In genomic region chr14:59281613-59282012, GRCh38 we compare ENCODE assay signal across 15 cellular contexts.
DNase-seq lines count a peak whose midpoint lies in the region; ATAC-seq and TF ChIP-seq lines count a peak whose summit lies in the region.
"Had no signal": no experiment of that assay in that cellular context is flagged by ENCODE, and none has a peak within 500 bp of the region (broad histone marks: within the 10 kb centered on the region; RNA-seq: fewer than 3 reads in every experiment).

No MANE protein-coding gene starts in this region.

- no peaks in the 10 kb centered on the region for H3K27me3 ChIP-seq in endodermal cell (ENCODE audit: control insufficient read depth, insufficient read depth, low read length, poor library complexity, severe bottlenecking)
- H3K27me3 ChIP-seq: cardiac muscle cell had no signal

- no peak overlapping the region for H3K4me3 Mint-ChIP-seq in endodermal cell
- H3K4me3 Mint-ChIP-seq in activated CD4-positive, alpha-beta T cell treated with anti-CD3 and anti-CD28 coated beads for 36 hours: no peak overlapping the region
- no peak overlapping the region for H3K4me3 Mint-ChIP-seq in activated T-cell treated with anti-CD3 and anti-CD28 coated beads, Interleukin-2, amount 50 U/mL, for 72 hours
- H3K4me3 Mint-ChIP-seq: stimulated activated effector memory CD8-positive, alpha-beta T cell treated with anti-CD3 and anti-CD28 coated beads, Interleukin-12 subunit alpha, Interleukin-12 subunit beta, amount 100 ng/mL, for 72 hours; T-helper 17 cell had no signal

- CTCF ChIA-PET in activated CD4-positive, alpha-beta T cell treated with anti-CD3 and anti-CD28 coated beads for 36 hours (lab: Charles Lee): interaction anchor here (0.6 kb wide), 1 partner anchor 23 kb away, joined by 3 read pairs; no protein-coding TSS in a partner anchor

- H3K4me1 ChIP-seq in endodermal cell (ENCODE audit: control insufficient read depth, insufficient read depth, low read length): peaks cover 15% of the 10 kb centered on the region

- ATAC-seq in activated CD4-positive, alpha-beta T cell treated with anti-CD3 and anti-CD28 coated beads for 36 hours: no peak
- ATAC-seq in activated T-cell treated with anti-CD3 and anti-CD28 coated beads, Interleukin-2, amount 50 U/mL, for 72 hours (replicated peaks in 1 of 2): no peak
- ATAC-seq in HG03045 (IDR thresholded peaks at IDR 0.05; ENCODE audit: unreplicated experiment): no peak
- ATAC-seq: stimulated activated effector memory CD8-positive, alpha-beta T cell treated with anti-CD3 and anti-CD28 coated beads, Interleukin-12 subunit alpha, Interleukin-12 subunit beta, amount 100 ng/mL, for 72 hours; T-helper 17 cell had no signal

- peaks cover 20% of the 10 kb centered on the region for H3K9me3 Mint-ChIP-seq in endodermal cell
- H3K9me3 Mint-ChIP-seq in activated CD4-positive, alpha-beta T cell treated with anti-CD3 and anti-CD28 coated beads for 36 hours (ENCODE audit: low read depth): peaks cover 10% of the 10 kb centered on the region
- peaks cover 11% of the 10 kb centered on the region in 2 donors for H3K9me3 Mint-ChIP-seq in activated T-cell treated with anti-CD3 and anti-CD28 coated beads, Interleukin-2, amount 50 U/mL, for 72 hours

- DNase-seq in AG20443 (ENCODE audit: low spot score) (peak; percentile 25), M059J (ENCODE audit: low read depth) (peak; percentile 57), endodermal cell (no peak), kidney tubule cell (ENCODE audit: low spot score) (peak; percentile 50)
- no peak for DNase-seq in activated CD4-positive, alpha-beta T cell treated with anti-CD3 and anti-CD28 coated beads for 36 hours
- DNase-seq in activated T-cell treated with anti-CD3 and anti-CD28 coated beads, Interleukin-2, amount 50 U/mL, for 72 hours: no peak
- no peak for DNase-seq in activated CD4-positive, CD25-positive, alpha-beta regulatory T cell treated with anti-CD3 and anti-CD28 coated beads, Interleukin-2, amount 50 U/mL, for 72 hours
- DNase-seq: activated CD4-positive, alpha-beta T cell treated with anti-CD3 and anti-CD28 coated beads, Interleukin-2, amount 50 U/mL, for 48 hours; Kasumi-1; stimulated activated CD4-positive, alpha-beta T cell treated with anti-CD3 and anti-CD28 coated beads, Interleukin-2, amount 100 ng/mL, for 48 hours; T-helper 17 cell had no signal

- H3K36me3 ChIP-seq in endodermal cell (ENCODE audit: control insufficient read depth, insufficient read depth, low read length): peaks cover 52% of the 10 kb centered on the region
- H3K36me3 ChIP-seq: cardiac muscle cell had no signal

- peaks cover 34% of the 10 kb centered on the region for H3K36me3 Mint-ChIP-seq in endodermal cell (ENCODE audit: low read depth)
- H3K36me3 Mint-ChIP-seq in activated CD4-positive, alpha-beta T cell treated with anti-CD3 and anti-CD28 coated beads for 36 hours (ENCODE audit: low read depth): peaks cover 16% of the 10 kb centered on the region
- H3K36me3 Mint-ChIP-seq in activated T-cell treated with anti-CD3 and anti-CD28 coated beads, Interleukin-2, amount 50 U/mL, for 72 hours (ENCODE audit: insufficient read depth in 2 of 2): peaks cover 12 to 14% of the 10 kb centered on the region in 2 donors
- H3K36me3 Mint-ChIP-seq: stimulated activated effector memory CD8-positive, alpha-beta T cell treated with anti-CD3 and anti-CD28 coated beads, Interleukin-12 subunit alpha, Interleukin-12 subunit beta, amount 100 ng/mL, for 72 hours had no signal

- peaks cover 24% of the 10 kb centered on the region for H3K9me3 ChIP-seq in endodermal cell (ENCODE audit: control insufficient read depth, low read length)

- WGBS in endodermal cell (ENCODE audit: insufficient coverage in 1 of 2, insufficient read length in 1 of 2), 2 experiments: 47 to 63% methylated on average over 2 of the region's 2 CpGs

- H3K27ac Mint-ChIP-seq in endodermal cell: peak overlapping the region; percentile 72
- H3K27ac Mint-ChIP-seq in activated CD4-positive, alpha-beta T cell treated with anti-CD3 and anti-CD28 coated beads for 36 hours: no peak overlapping the region
- H3K27ac Mint-ChIP-seq in activated T-cell treated with anti-CD3 and anti-CD28 coated beads, Interleukin-2, amount 50 U/mL, for 72 hours: no peak overlapping the region
- H3K27ac Mint-ChIP-seq: activated T-helper 2 cell treated with anti-CD3 and anti-CD28 coated beads, Interferon-gamma antibody, Interleukin-2, Interleukin-4, amounts not matched to agents 10 μg/mL and 5 μg/mL and 100 μg/mL, durations not matched to agents 14 hours and 24 hours and 36 hours; stimulated activated effector memory CD8-positive, alpha-beta T cell treated with anti-CD3 and anti-CD28 coated beads, Interleukin-12 subunit alpha, Interleukin-12 subunit beta, amount 100 ng/mL, for 72 hours; T-helper 17 cell had no signal

- no peaks in the 10 kb centered on the region for H3K27me3 Mint-ChIP-seq in endodermal cell (ENCODE audit: insufficient read depth)
- H3K27me3 Mint-ChIP-seq in activated CD4-positive, alpha-beta T cell treated with anti-CD3 and anti-CD28 coated beads for 36 hours: no peaks in the 10 kb centered on the region
- no peaks in the 10 kb centered on the region for H3K27me3 Mint-ChIP-seq in activated T-cell treated with anti-CD3 and anti-CD28 coated beads, Interleukin-2, amount 50 U/mL, for 72 hours (ENCODE audit: low read depth)
- H3K27me3 Mint-ChIP-seq: T-helper 17 cell had no signal

- peaks cover 22% of the 10 kb centered on the region for H3K4me1 Mint-ChIP-seq in endodermal cell
- no peaks in the 10 kb centered on the region for H3K4me1 Mint-ChIP-seq in activated CD4-positive, alpha-beta T cell treated with anti-CD3 and anti-CD28 coated beads for 36 hours
- peaks cover 1% of the 10 kb centered on the region for H3K4me1 Mint-ChIP-seq in activated T-cell treated with anti-CD3 and anti-CD28 coated beads, Interleukin-2, amount 50 U/mL, for 72 hours (ENCODE audit: low read depth)
- H3K4me1 Mint-ChIP-seq: T-helper 17 cell had no signal

- intact Hi-C loops in activated CD4-positive, alpha-beta T cell treated with anti-CD3 and anti-CD28 coated beads for 36 hours (cut with DNase I, micrococcal nuclease): no loop called here

- POLR2A ChIA-PET in activated CD4-positive, alpha-beta T cell treated with anti-CD3 and anti-CD28 coated beads for 36 hours (lab: Charles Lee): no interaction called here

- TF ChIP-seq CTCF in endodermal cell (conservative IDR thresholded peaks at IDR 0.05): no peak

- H3K27ac ChIP-seq in endodermal cell (ENCODE audit: low read depth, low read length): no peak overlapping the region
- H3K27ac ChIP-seq: cardiac muscle cell had no signal

- peak overlapping the region; percentile 18 for H3K9ac ChIP-seq in endodermal cell (ENCODE audit: extremely low read depth, low read length, poor library complexity, severe bottlenecking)

- H3K4me3 ChIP-seq in endodermal cell (ENCODE audit: low read length): no peak overlapping the region
- H3K4me3 ChIP-seq: cardiac muscle cell had no signal

Comparison
In these comparisons a context has a peak if more than half of its experiments do, and no peak if none do; other contexts are left out.
1. DNase-seq: peak in AG20443 (single experiment), M059J (single experiment) and kidney tubule cell (single experiment); none in endodermal cell (single experiment), activated CD4-positive, alpha-beta T cell treated with anti-CD3 and anti-CD28 coated beads for 36 hours (single experiment), activated T-cell treated with anti-CD3 and anti-CD28 coated beads, Interleukin-2, amount 50 U/mL, for 72 hours (0 of 2) and activated CD4-positive, CD25-positive, alpha-beta regulatory T cell treated with anti-CD3 and anti-CD28 coated beads, Interleukin-2, amount 50 U/mL, for 72 hours (single experiment).